In genomic region chr17:48123111-48123510, GRCh38 we compare ENCODE assay signal across 16 cellular contexts. TPM values are rescaled to one million over a fixed set of nuclear protein-coding genes. Genes with fewer than 3 reads are reported as not detected.
DNase-seq lines count a peak whose midpoint lies in the region; ATAC-seq and TF ChIP-seq lines count a peak whose summit lies in the region.
"Had no signal": no experiment of that assay in that cellular context is flagged by ENCODE, and none has a peak within 500 bp of the region (broad histone marks: within the 10 kb centered on the region; RNA-seq: fewer than 3 reads in every experiment).

No MANE protein-coding gene starts in this region.

- H3K9ac ChIP-seq in mammary epithelial cell (ENCODE audit: insufficient read depth, low read length), result no peak overlapping the region

- CTCF ChIA-PET in mammary epithelial cell (lab: Charles Lee; ENCODE audit: low non-redundant PET), result no interaction called here

- H3K4me3 Mint-ChIP-seq in nephron progenitor cell, result peak overlapping the region; percentile 35
- H3K4me3 Mint-ChIP-seq: activated naive CD8-positive, alpha-beta T cell treated with anti-CD3 and anti-CD28 coated beads, Interleukin-2, amount 50 U/mL, for 24 hours; activated T-cell treated with anti-CD3 and anti-CD28 coated beads, Interleukin-2, amount 50 U/mL, for 4 hours had no signal

- peaks cover 66% of the 10 kb centered on the region for H3K4me1 Mint-ChIP-seq in nephron progenitor cell
- H3K4me1 Mint-ChIP-seq: activated naive CD8-positive, alpha-beta T cell treated with anti-CD3 and anti-CD28 coated beads, Interleukin-2, amount 50 U/mL, for 24 hours had no signal

- ATAC-seq in GM21367 (IDR thresholded peaks at IDR 0.05; ENCODE audit: unreplicated experiment), result no peak
- no peak for ATAC-seq in HG03139 (IDR thresholded peaks at IDR 0.05; ENCODE audit: unreplicated experiment)
- ATAC-seq: activated naive CD8-positive, alpha-beta T cell treated with anti-CD3 and anti-CD28 coated beads, Interleukin-2, amount 50 U/mL, for 24 hours; activated T-cell treated with anti-CD3 and anti-CD28 coated beads, Interleukin-2, amount 50 U/mL, for 4 hours had no signal

- dilution Hi-C loops in mammary epithelial cell (cut with HindIII; ENCODE audit: low sequenced_read_pairs), result no loop called here

- intact Hi-C loops in mammary epithelial cell (cut with micrococcal nuclease), result no loop called here

- H2AFZ ChIP-seq in mammary epithelial cell (ENCODE audit: low read depth, low read length), result no peak overlapping the region

- H3K9me3 Mint-ChIP-seq in nephron progenitor cell, result no peaks in the 10 kb centered on the region
- H3K9me3 Mint-ChIP-seq: activated naive CD8-positive, alpha-beta T cell treated with anti-CD3 and anti-CD28 coated beads, Interleukin-2, amount 50 U/mL, for 24 hours; activated T-cell treated with anti-CD3 and anti-CD28 coated beads, Interleukin-2, amount 50 U/mL, for 4 hours had no signal

- no peaks in the 10 kb centered on the region for H3K79me2 ChIP-seq in mammary epithelial cell (ENCODE audit: insufficient read depth, low read length)

- no peak overlapping the region for H3K27ac Mint-ChIP-seq in nephron progenitor cell
- H3K27ac Mint-ChIP-seq: activated naive CD8-positive, alpha-beta T cell treated with anti-CD3 and anti-CD28 coated beads, Interleukin-2, amount 50 U/mL, for 24 hours had no signal

- H3K4me2 ChIP-seq in mammary epithelial cell (ENCODE audit: insufficient read depth, low read depth, low read length), result no peak overlapping the region

- TF ChIP-seq CTCF in nephron progenitor cell (IDR thresholded peaks at IDR 0.05) (no peak), mammary epithelial cell (conservative IDR thresholded peaks at IDR 0.05 in 1 of 2, IDR thresholded peaks at IDR 0.05 in 1 of 2; ENCODE audit: extremely low read depth in 1 of 2, insufficient read depth in 1 of 2, low read depth in 1 of 2, low read length in 2 of 2) (no peak), foreskin fibroblast (IDR thresholded peaks at IDR 0.05; ENCODE audit: low read depth, low read length) (no peak)

- no peak overlapping the region for H3K27ac ChIP-seq in mammary epithelial cell (ENCODE audit: insufficient read depth, low read depth, low read length)
- H3K27ac ChIP-seq: SJSA1 had no signal

- in situ Hi-C loops in mammary epithelial cell (cut with MboI; ENCODE audit: low sequenced_read_pairs in 2 of 2), result no loop called here

- H3K36me3 Mint-ChIP-seq in nephron progenitor cell (ENCODE audit: low read depth), result peaks cover 34% of the 10 kb centered on the region

- 89% methylated on average over 6 of the region's 6 CpGs for WGBS in mammary epithelial cell (ENCODE audit: low coverage, missing lambda C conversion rate)

- H4K20me1 ChIP-seq in mammary epithelial cell (ENCODE audit: insufficient read depth, low read length), result no peaks in the 10 kb centered on the region

- no TSS peak for BruUV-seq in mammary epithelial cell (replicated peaks; lab: Mats Ljungman, UMichigan)

- H3K27me3 ChIP-seq in mammary epithelial cell (ENCODE audit: insufficient read depth, low read length), result no peaks in the 10 kb centered on the region
- H3K27me3 ChIP-seq: SJSA1, thyroid gland had no signal

- H3K27me3 Mint-ChIP-seq in nephron progenitor cell (ENCODE audit: low read depth, poor library complexity), result no peaks in the 10 kb centered on the region
- H3K27me3 Mint-ChIP-seq: activated naive CD8-positive, alpha-beta T cell treated with anti-CD3 and anti-CD28 coated beads, Interleukin-2, amount 50 U/mL, for 24 hours had no signal

- peaks cover 17% of the 10 kb centered on the region for H3K36me3 ChIP-seq in mammary epithelial cell (ENCODE audit: insufficient read depth, low read length)

- DNase-seq in DMS 273 (lab: John Stamatoyannopoulos, UW; ENCODE audit: unreplicated experiment) (peak; percentile 96), NCI-H510A (lab: John Stamatoyannopoulos, UW) (peak; percentile 79), ecto neural progenitor cell (ENCODE audit: low spot score) (peak; percentile 73), nephron progenitor cell (no peak), mammary epithelial cell (no peak), foreskin fibroblast (no peak)
- DNase-seq: activated naive CD8-positive, alpha-beta T cell treated with anti-CD3 and anti-CD28 coated beads, Interleukin-2, amount 50 U/mL, for 24 hours; activated T-cell treated with anti-CD3 and anti-CD28 coated beads, Interleukin-2, amount 50 U/mL, for 4 hours; Calu3; GDM1; MV-4-11; stimulated activated CD4-positive, alpha-beta T cell treated with anti-CD3 and anti-CD28 coated beads, Interleukin-4, amount 100 ng/mL, for 1 hour; thyroid gland had no signal

- H3K9me3 ChIP-seq in mammary epithelial cell (replicated peaks; ENCODE audit: insufficient read depth, low read length), result no peaks in the 10 kb centered on the region
- H3K9me3 ChIP-seq: SJSA1, thyroid gland had no signal

- no peak overlapping the region for H3K4me3 ChIP-seq in mammary epithelial cell (replicated peaks in 1 of 3; ENCODE audit: insufficient read depth in 1 of 3, low read depth in 2 of 3, low read length in 3 of 3)
- H3K4me3 ChIP-seq in foreskin fibroblast (ENCODE audit: low read depth in 1 of 2, low read length in 2 of 2), result no peak overlapping the region
- H3K4me3 ChIP-seq: SJSA1, thyroid gland had no signal

- H3K4me1 ChIP-seq in mammary epithelial cell (ENCODE audit: insufficient read depth, low read length), result peaks cover 23% of the 10 kb centered on the region

RNA-seq across cellular contexts. Expression of gene SNX11, which starts 15.5 kb away (rescaled TPM):
- total RNA-seq in mammary epithelial cell, result 10 to 100 TPM; 20.2 to 25.8 TPM
- 16.8 TPM for polyA plus RNA-seq in mammary epithelial cell
- polyA minus RNA-seq in mammary epithelial cell, result 28.8 TPM

RNA-seq across cellular contexts. Expression of gene CBX1, which starts 21.8 kb away (rescaled TPM):
- 10 to 100 TPM; 35.0 to 69.2 TPM for total RNA-seq in mammary epithelial cell
- 31.1 TPM for polyA plus RNA-seq in mammary epithelial cell
- polyA minus RNA-seq in mammary epithelial cell, result 27.7 TPM

Comparison
In these comparisons a context has a peak if more than half of its experiments do, and no peak if none do; other contexts are left out.
1. DNase-seq: peak in DMS 273 (single experiment), NCI-H510A (single experiment) and ecto neural progenitor cell (single experiment); none in nephron progenitor cell (single experiment), mammary epithelial cell (single experiment) and foreskin fibroblast (0 of 2).